8 cellular contexts compared by ENCODE assay signal in genomic region chr9:31908158-31908890, GRCh38.
DNase-seq lines count a peak whose midpoint lies in the region; ATAC-seq and TF ChIP-seq lines count a peak whose summit lies in the region.

No MANE protein-coding gene starts in this region.

- no peak overlapping the region for H3K27ac ChIP-seq in vagina

- ATAC-seq in GM21423 (IDR thresholded peaks at IDR 0.05; ENCODE audit: unreplicated experiment): peak; percentile 56
- ATAC-seq in HG03521 (IDR thresholded peaks at IDR 0.05; ENCODE audit: unreplicated experiment): peak; percentile 82
- ATAC-seq in activated CD4-positive, CD25-positive, alpha-beta regulatory T cell treated with anti-CD3 and anti-CD28 coated beads, Interleukin-2, amount 50 U/mL, for 24 hours: no peak
- ATAC-seq in Right ventricle myocardium inferior: no peak

- H3K27me3 ChIP-seq in vagina: no peaks in the 10 kb centered on the region

- H3K4me3 ChIP-seq in vagina: no peak overlapping the region

- no peaks in the 10 kb centered on the region for H3K9me3 ChIP-seq in vagina

- TF ChIP-seq CTCF in vagina (IDR thresholded peaks at IDR 0.05): no peak

- intact Hi-C loops in vagina (cut with DNase I): no loop called here
- intact Hi-C loops in Right ventricle myocardium inferior (cut with DNase I): no loop called here

- DNase-seq in Daoy (ENCODE audit: low read depth) (peak; percentile 81), astrocyte of the hippocampus (ENCODE audit: low read depth, low spot score) (peak; percentile 7), activated gamma-delta T cell treated with Interleukin-2 at 50 U/mL for 16 hours (no peak), vagina (ENCODE audit: extremely low spot score in 2 of 2) (no peak), Right ventricle myocardium inferior (ENCODE audit: missing footprints) (no peak)

- H3K4me1 ChIP-seq in vagina: no peaks in the 10 kb centered on the region

- TF ChIP-seq POLR2A in vagina (IDR thresholded peaks at IDR 0.05): no peak

- H3K36me3 ChIP-seq in vagina: no peaks in the 10 kb centered on the region

Comparison
In these comparisons a context has a peak if more than half of its experiments do, and no peak if none do; other contexts are left out.
1. DNase-seq: peak in Daoy (single experiment) and astrocyte of the hippocampus (single experiment); none in activated gamma-delta T cell treated with Interleukin-2 at 50 U/mL for 16 hours (single experiment), vagina (0 of 2) and Right ventricle myocardium inferior (single experiment).
2. ATAC-seq: peak in GM21423 (single experiment) and HG03521 (single experiment); none in activated CD4-positive, CD25-positive, alpha-beta regulatory T cell treated with anti-CD3 and anti-CD28 coated beads, Interleukin-2, amount 50 U/mL, for 24 hours (0 of 2) and Right ventricle myocardium inferior (single experiment).